Comparison of ENCODE assay signal across 20 cellular contexts in genomic region chr9:739362-739761, GRCh38.
DNase-seq lines count a peak whose midpoint lies in the region; ATAC-seq, FAIRE-seq and TF ChIP-seq lines count a peak whose summit lies in the region.
"Had no signal": no experiment of that assay in that cellular context is flagged by ENCODE, and none has a peak within 500 bp of the region (broad histone marks: within the 10 kb centered on the region; RNA-seq: fewer than 3 reads in every experiment).

No MANE protein-coding gene starts in this region.

- H3K36me3 ChIP-seq in astrocyte (ENCODE audit: insufficient read depth, low read length) (peaks cover 52% of the 10 kb centered on the region), left lung (peaks cover 0 to 63% of the 10 kb centered on the region in 2 donors), smooth muscle cell (ENCODE audit: low read depth) (no peaks in the 10 kb centered on the region)
- H3K36me3 ChIP-seq: ovary had no signal

- FAIRE-seq in astrocyte (lab: Jason Lieb, UNC), result no peak
- FAIRE-seq: HTR-8/SVneo had no signal

- H3K79me2 ChIP-seq in astrocyte (ENCODE audit: insufficient read depth, low read length) (no peaks in the 10 kb centered on the region), smooth muscle cell (ENCODE audit: low read depth) (no peaks in the 10 kb centered on the region)

- H4K20me1 ChIP-seq in astrocyte (ENCODE audit: insufficient read depth, low read length), result no peaks in the 10 kb centered on the region
- H4K20me1 ChIP-seq in smooth muscle cell (ENCODE audit: low read depth), result no peaks in the 10 kb centered on the region

- H2AFZ ChIP-seq in astrocyte (ENCODE audit: low read depth, low read length) (no peak overlapping the region), smooth muscle cell (ENCODE audit: low read depth) (no peak overlapping the region)

- H3K4me3 Mint-ChIP-seq in astrocyte (ENCODE audit: unreplicated experiment), result no peak overlapping the region
- no peak overlapping the region for H3K4me3 Mint-ChIP-seq in stimulated activated naive CD8-positive, alpha-beta T cell treated with anti-CD3 and anti-CD28 coated beads, Interleukin-15, amount 100 ng/mL, for 72 hours
- H3K4me3 Mint-ChIP-seq: activated B cell treated with CpG ODN at 0.5 μM for 24 hours; activated CD8-positive, alpha-beta T cell treated with anti-CD3 and anti-CD28 coated beads for 36 hours; activated naive CD8-positive, alpha-beta T cell; activated T-cell treated with anti-CD3 and anti-CD28 coated beads, Interleukin-2, amount 50 U/mL, for 24 hours; CD4-positive, alpha-beta memory T cell; T-helper 2 cell treated with Interferon-gamma antibody and Interleukin-4, amounts not matched to agents 5 μg/mL and 100 μg/mL, for 36 hours had no signal

- TF ChIP-seq CTCF in astrocyte (IDR thresholded peaks at IDR 0.05; ENCODE audit: insufficient read depth, low read depth, low read length) (no peak), left lung (IDR thresholded peaks at IDR 0.05) (no peak), smooth muscle cell (IDR thresholded peaks at IDR 0.05; ENCODE audit: borderline replicate concordance, insufficient read depth, poor library complexity, severe bottlenecking) (no peak)

- peaks cover 35% of the 10 kb centered on the region for H3K36me3 Mint-ChIP-seq in astrocyte (ENCODE audit: low read depth, unreplicated experiment)

- no peaks in the 10 kb centered on the region for H3K9me3 ChIP-seq in astrocyte (ENCODE audit: insufficient read depth, low read depth, low read length)
- H3K9me3 ChIP-seq in left lung, result no peaks in the 10 kb centered on the region
- H3K9me3 ChIP-seq in smooth muscle cell (replicated peaks; ENCODE audit: low read depth), result no peaks in the 10 kb centered on the region
- H3K9me3 ChIP-seq: ovary had no signal

- DNase-seq in EH (ENCODE audit: low read depth) (peak; percentile 21), astrocyte (ENCODE audit: low read depth) (no peak), left lung (no peak), smooth muscle cell (lab: John Stamatoyannopoulos, UW; ENCODE audit: unreplicated experiment) (no peak), NCI-H146 treated with DMSO at 0.1 percent for 48 hours (lab: John Stamatoyannopoulos, UW; ENCODE audit: unreplicated experiment) (no peak), NCI-H526 (lab: John Stamatoyannopoulos, UW) (no peak), erythroblast (lab: John Stamatoyannopoulos, UW) (no peak)
- DNase-seq in stimulated activated naive CD8-positive, alpha-beta T cell treated with anti-CD3 and anti-CD28 coated beads, Interleukin-15, amount 100 ng/mL, for 72 hours, result no peak
- DNase-seq: activated B cell treated with CpG ODN at 0.5 μM for 24 hours; activated CD8-positive, alpha-beta T cell treated with anti-CD3 and anti-CD28 coated beads for 36 hours; activated T-cell treated with anti-CD3 and anti-CD28 coated beads, Interleukin-2, amount 50 U/mL, for 24 hours; CD4-positive, alpha-beta memory T cell; left colon; NCI-H1105; NCI-H526 treated with DMSO at 0.1 percent for 48 hours; ovary; stimulated activated CD8-positive, alpha-beta memory T cell treated with anti-CD3 and anti-CD28 coated beads, Interleukin-4, amount 100 ng/mL, for 48 hours had no signal

- peaks cover 24% of the 10 kb centered on the region for H3K4me1 Mint-ChIP-seq in astrocyte (ENCODE audit: low read depth, unreplicated experiment)
- no peaks in the 10 kb centered on the region for H3K4me1 Mint-ChIP-seq in stimulated activated naive CD8-positive, alpha-beta T cell treated with anti-CD3 and anti-CD28 coated beads, Interleukin-15, amount 100 ng/mL, for 72 hours
- H3K4me1 Mint-ChIP-seq: activated B cell treated with CpG ODN at 0.5 μM for 24 hours; CD4-positive, alpha-beta memory T cell had no signal

- H3K27ac ChIP-seq in astrocyte (ENCODE audit: low read depth, low read length) (peak overlapping the region; percentile 92), left lung (peak overlapping the region; percentile 59 to 81), smooth muscle cell (ENCODE audit: low read depth) (peak overlapping the region; percentile 86)
- H3K27ac ChIP-seq: ovary had no signal

- no peaks in the 10 kb centered on the region for H3K9me3 Mint-ChIP-seq in astrocyte (ENCODE audit: unreplicated experiment)
- H3K9me3 Mint-ChIP-seq in stimulated activated naive CD8-positive, alpha-beta T cell treated with anti-CD3 and anti-CD28 coated beads, Interleukin-15, amount 100 ng/mL, for 72 hours, result no peaks in the 10 kb centered on the region
- H3K9me3 Mint-ChIP-seq: activated B cell treated with CpG ODN at 0.5 μM for 24 hours; activated CD8-positive, alpha-beta T cell treated with anti-CD3 and anti-CD28 coated beads for 36 hours; activated T-cell treated with anti-CD3 and anti-CD28 coated beads, Interleukin-2, amount 50 U/mL, for 24 hours; CD4-positive, alpha-beta memory T cell; T-helper 2 cell treated with Interferon-gamma antibody and Interleukin-4, amounts not matched to agents 5 μg/mL and 100 μg/mL, for 36 hours had no signal

- intact Hi-C loops in left lung (cut with DNase I), result no loop called here

- ATAC-seq in left lung, result no peak
- ATAC-seq in stimulated activated naive CD8-positive, alpha-beta T cell treated with anti-CD3 and anti-CD28 coated beads, Interleukin-15, amount 100 ng/mL, for 72 hours, result no peak
- ATAC-seq: activated CD8-positive, alpha-beta T cell treated with anti-CD3 and anti-CD28 coated beads for 36 hours; left colon had no signal

- TF ChIP-seq POLR2A in erythroblast (IDR thresholded peaks at IDR 0.05; ENCODE audit: low read length), result no peak

- H3K9ac ChIP-seq in astrocyte (ENCODE audit: low read length) (peak overlapping the region; percentile 31), smooth muscle cell (ENCODE audit: low read depth) (peak overlapping the region; percentile 59)

- H3K27me3 ChIP-seq in astrocyte (ENCODE audit: insufficient read depth, low read length) (no peaks in the 10 kb centered on the region), left lung (no peaks in the 10 kb centered on the region), smooth muscle cell (ENCODE audit: low read depth) (no peaks in the 10 kb centered on the region)
- H3K27me3 ChIP-seq: ovary had no signal

- peaks cover 21% of the 10 kb centered on the region for H3F3A ChIP-seq in smooth muscle cell (ENCODE audit: low read depth)

- H3K4me2 ChIP-seq in astrocyte (ENCODE audit: low read length), result no peak overlapping the region
- peak overlapping the region; percentile 56 for H3K4me2 ChIP-seq in smooth muscle cell

- H3K4me3 ChIP-seq in astrocyte (ENCODE audit: insufficient read depth, low read depth, low read length), result no peak overlapping the region
- no peak overlapping the region for H3K4me3 ChIP-seq in left lung
- H3K4me3 ChIP-seq in smooth muscle cell, result no peak overlapping the region
- H3K4me3 ChIP-seq: ovary had no signal

- no peaks in the 10 kb centered on the region for H3K27me3 Mint-ChIP-seq in astrocyte (ENCODE audit: low read depth, unreplicated experiment)
- H3K27me3 Mint-ChIP-seq in stimulated activated naive CD8-positive, alpha-beta T cell treated with anti-CD3 and anti-CD28 coated beads, Interleukin-15, amount 100 ng/mL, for 72 hours, result no peaks in the 10 kb centered on the region
- H3K27me3 Mint-ChIP-seq: activated B cell treated with CpG ODN at 0.5 μM for 24 hours; activated CD8-positive, alpha-beta T cell treated with anti-CD3 and anti-CD28 coated beads for 36 hours; activated naive CD8-positive, alpha-beta T cell; activated T-cell treated with anti-CD3 and anti-CD28 coated beads, Interleukin-2, amount 50 U/mL, for 24 hours; CD4-positive, alpha-beta memory T cell had no signal

- H3K4me1 ChIP-seq in astrocyte (ENCODE audit: insufficient read depth, low read length) (peaks cover 34% of the 10 kb centered on the region), left lung (peaks cover 18 to 20% of the 10 kb centered on the region in 2 donors), smooth muscle cell (ENCODE audit: low read depth) (peaks cover 9% of the 10 kb centered on the region)

- H3K27ac Mint-ChIP-seq in astrocyte (ENCODE audit: unreplicated experiment), result no peak overlapping the region
- no peak overlapping the region for H3K27ac Mint-ChIP-seq in stimulated activated naive CD8-positive, alpha-beta T cell treated with anti-CD3 and anti-CD28 coated beads, Interleukin-15, amount 100 ng/mL, for 72 hours
- H3K27ac Mint-ChIP-seq: activated B cell treated with CpG ODN at 0.5 μM for 24 hours; activated CD8-positive, alpha-beta T cell treated with anti-CD3 and anti-CD28 coated beads for 36 hours; activated naive CD8-positive, alpha-beta T cell; activated T-cell treated with anti-CD3 and anti-CD28 coated beads, Interleukin-2, amount 50 U/mL, for 24 hours; CD4-positive, alpha-beta memory T cell; T-helper 2 cell treated with Interferon-gamma antibody and Interleukin-4, amounts not matched to agents 5 μg/mL and 100 μg/mL, for 36 hours had no signal
